24 cellular contexts compared by ENCODE assay signal in the genomic region with DNA sequence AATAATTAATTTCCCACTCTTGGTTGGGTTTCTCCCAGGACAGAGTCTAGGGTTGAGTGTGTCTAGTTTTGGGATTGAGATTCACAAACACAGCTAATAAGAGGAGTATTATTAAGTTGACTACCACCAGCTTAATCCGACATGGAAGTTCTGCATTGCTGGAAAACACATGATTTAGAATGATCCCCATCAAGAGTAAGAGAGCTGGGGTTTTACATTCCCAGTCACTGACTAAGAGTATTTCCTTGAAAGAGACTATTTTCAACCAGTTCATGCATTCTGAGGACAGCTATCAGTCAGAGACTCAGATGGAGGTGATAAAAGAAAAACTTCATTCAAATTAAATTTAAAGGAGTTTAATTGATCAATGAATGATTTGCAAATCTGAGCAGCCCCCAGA.
"Had no signal": no experiment of that assay in that cellular context is flagged by ENCODE, and none has a peak within 500 bp of the region (broad histone marks: within the 10 kb centered on the region; RNA-seq: fewer than 3 reads in every experiment).

No MANE protein-coding gene starts in this region.

- H3K36me3 ChIP-seq: heart right ventricle, lower lobe of right lung, neutrophil, pancreas, right lobe of liver, thoracic aorta, tibial nerve, upper lobe of left lung had no signal

- H3K4me3 ChIP-seq: heart right ventricle, lower lobe of right lung, pancreas, right lobe of liver, thoracic aorta, tibial nerve, upper lobe of left lung had no signal

- H3K4me1 ChIP-seq: heart right ventricle, lower lobe of right lung, pancreas, right lobe of liver, tibial nerve, upper lobe of left lung had no signal

- DNase-seq: cerebellar nuclear complex; cortex of kidney; effector memory CD8-positive, alpha-beta T cell; foreskin melanocyte; glutamatergic neuron; heart right ventricle; hippocampal formation; islet precursor cell; left ventricle myocardium superior; lower lobe of right lung; natural killer cell; pancreas; retina; right lobe of liver; small intestine; stimulated activated CD4-positive, alpha-beta T cell treated with anti-CD3 and anti-CD28 coated beads, Interleukin-12 subunit alpha, Interleukin-12 subunit beta, amount 100 ng/mL, for 4 hours; stimulated activated CD4-positive, alpha-beta T cell treated with anti-CD3 and anti-CD28 coated beads, Interleukin-2, amount 100 ng/mL, for 24 hours; stimulated activated CD4-positive, alpha-beta T cell treated with anti-CD3 and anti-CD28 coated beads, Interleukin-4, amount 100 ng/mL, for 24 hours; stimulated activated naive CD8-positive, alpha-beta T cell treated with anti-CD3 and anti-CD28 coated beads, Interleukin-15, Interleukin-2, amounts not matched to agents 100 U/mL and 50 U/mL, for 24 hours; substantia nigra; upper lobe of left lung had no signal

- H3K9me3 ChIP-seq: lower lobe of right lung, neutrophil, pancreas, right lobe of liver, thoracic aorta, tibial nerve, upper lobe of left lung had no signal

- H3K27me3 ChIP-seq: heart right ventricle, neutrophil, pancreas, right lobe of liver, tibial nerve, upper lobe of left lung had no signal

- H3K27ac ChIP-seq: heart right ventricle, lower lobe of right lung, neutrophil, pancreas, right lobe of liver, thoracic aorta, tibial nerve, upper lobe of left lung had no signal
